8 cellular contexts compared by ENCODE assay signal in genomic region chr14:73827190-73827589, GRCh38. TPM values are rescaled to one million over a fixed set of nuclear protein-coding genes. Genes with fewer than 3 reads are reported as not detected.
DNase-seq lines count a peak whose midpoint lies in the region; ATAC-seq and TF ChIP-seq lines count a peak whose summit lies in the region.
"Not testable (repeated sequence)": the region's sequence is repeated elsewhere in the genome, so short reads cannot be mapped to it uniquely, and the experiment has no call there.

No MANE protein-coding gene starts in this region.

- not testable (repeated sequence) for H3K79me2 ChIP-seq in hepatocyte

- not testable (repeated sequence) for H3K4me3 ChIP-seq in A673 (ENCODE audit: low read depth, low read length, poor library complexity, severe bottlenecking); IMR-90 (ENCODE audit: insufficient read depth, low read depth, low read length); Panc1 (ENCODE audit: low read depth in 2 of 2, low read length in 2 of 2); endodermal cell (ENCODE audit: low read length); hepatocyte; psoas muscle

- H3K4me1 Mint-ChIP-seq in endodermal cell, result not testable (repeated sequence)

- not testable (repeated sequence) for H2BK5ac ChIP-seq in IMR-90 (ENCODE audit: low read depth, low read length, poor library complexity, severe bottlenecking)

- H3K79me1 ChIP-seq in IMR-90 (ENCODE audit: low read depth in 1 of 2, low read length in 2 of 2), result not testable (repeated sequence)

- H3K9me3 Mint-ChIP-seq in endodermal cell, result not testable (repeated sequence)

- H3K36me3 ChIP-seq in A673 (ENCODE audit: insufficient read depth, low read length, poor library complexity, severe bottlenecking); IMR-90 (ENCODE audit: control insufficient read depth, insufficient read depth, low read length); Panc1 (ENCODE audit: control insufficient read depth, insufficient read depth, low read length); endodermal cell (ENCODE audit: control insufficient read depth, insufficient read depth, low read length); hepatocyte (replicated peaks; ENCODE audit: insufficient read depth, low read depth); psoas muscle (ENCODE audit: insufficient read depth in 1 of 2, low read depth in 1 of 2): not testable (repeated sequence)

- not testable (repeated sequence) for H2AFZ ChIP-seq in IMR-90 (replicated peaks; ENCODE audit: low read length, poor library complexity); hepatocyte

- H4K91ac ChIP-seq in IMR-90 (ENCODE audit: insufficient read depth, low read depth, low read length), result not testable (repeated sequence)

- not testable (repeated sequence) for H3K27ac Mint-ChIP-seq in endodermal cell

- in situ Hi-C loops in IMR-90 (cut with MboI; ENCODE audit: low sequenced_read_pairs), result loop anchor here (5.0 kb wide), 1 partner anchor 75 kb away; no protein-coding TSS in a partner anchor
- in situ Hi-C loops in Panc1 (cut with HindIII; ENCODE audit: low pct_unique_long_range_greater_than_20kb, low sequenced_read_pairs), result not testable (repeated sequence)

- H3K9me2 ChIP-seq in hepatocyte (replicated peaks; ENCODE audit: insufficient read depth), result not testable (repeated sequence)

- H3K56ac ChIP-seq in IMR-90 (ENCODE audit: extremely low read depth, insufficient read depth, low read length), result not testable (repeated sequence)

- TF ChIP-seq POLR2A in IMR-90 (IDR thresholded peaks at IDR 0.05; ENCODE audit: low read depth, low read length), result not testable (repeated sequence)

- H2BK15ac ChIP-seq in IMR-90 (ENCODE audit: low read depth, low read length), result not testable (repeated sequence)

- H3K27me3 ChIP-seq in A673 (replicated peaks; ENCODE audit: insufficient read depth, low read depth, low read length, poor library complexity); IMR-90 (ENCODE audit: control insufficient read depth, insufficient read depth, low read length); Panc1 (ENCODE audit: control insufficient read depth, insufficient read depth, low read length); endodermal cell (ENCODE audit: control insufficient read depth, insufficient read depth, low read length, poor library complexity, severe bottlenecking); hepatocyte; psoas muscle (ENCODE audit: insufficient read depth in 3 of 3, low read length in 2 of 3): not testable (repeated sequence)

- not testable (repeated sequence) for H2AK5ac ChIP-seq in IMR-90 (ENCODE audit: low read depth, low read length)

- TF ChIP-seq CTCF in A673 (conservative IDR thresholded peaks at IDR 0.05; ENCODE audit: low read depth, low read length), result peak; percentile 43
- TF ChIP-seq CTCF in GM10266 (IDR thresholded peaks at IDR 0.05; ENCODE audit: control insufficient read depth, insufficient read depth, low read depth, missing control alignments), result peak; percentile 29
- peak; percentile 31 for TF ChIP-seq CTCF in IMR-90 (conservative IDR thresholded peaks at IDR 0.05; ENCODE audit: low read depth, low read length)
- TF ChIP-seq CTCF in Panc1 (IDR thresholded peaks at IDR 0.05), result peak; percentile 56
- peak; percentile 54 for TF ChIP-seq CTCF in endodermal cell (conservative IDR thresholded peaks at IDR 0.05)
- peak; percentile 25 for TF ChIP-seq CTCF in hepatocyte (IDR thresholded peaks at IDR 0.05; ENCODE audit: poor library complexity)
- peak; percentile 4 for TF ChIP-seq CTCF in psoas muscle (IDR thresholded peaks at IDR 0.05)

- not testable (repeated sequence) for H3K27me3 Mint-ChIP-seq in endodermal cell (ENCODE audit: insufficient read depth)

- not testable (repeated sequence) for H3K9me1 ChIP-seq in IMR-90 (ENCODE audit: insufficient read depth, low read length)

- DNase-seq in A673 (ENCODE audit: low spot score); GM10266 (ENCODE audit: extremely low spot score); IMR-90; Panc1 (ENCODE audit: low read depth, low spot score); endodermal cell; hepatocyte (ENCODE audit: low spot score); psoas muscle: not testable (repeated sequence)
- DNase-seq in activated effector memory CD4-positive, alpha-beta T cell treated with anti-CD3 and anti-CD28 coated beads, Interleukin-2, amount 50 U/mL, for 16 hours, result peak; percentile 27

- not testable (repeated sequence) for H2BK20ac ChIP-seq in IMR-90 (ENCODE audit: low read depth, low read length)

- intact Hi-C loops in A673 (cut with micrococcal nuclease; ENCODE audit: unreplicated experiment); psoas muscle (cut with DNase I): not testable (repeated sequence)
- intact Hi-C loops in IMR-90 (cut with micrococcal nuclease) (loop anchor here (5.0 kb wide), 1 partner anchor 75 kb away; no protein-coding TSS in a partner anchor), Panc1 (cut with micrococcal nuclease; ENCODE audit: unreplicated experiment) (loop anchor here (10.0 kb wide), 1 partner anchor 62 kb away; a partner anchor contains a TSS)

- ATAC-seq in IMR-90 (ENCODE audit: low read depth); Panc1; psoas muscle: not testable (repeated sequence)

- H4K8ac ChIP-seq in IMR-90 (ENCODE audit: low read depth in 2 of 2, low read length in 2 of 2), result not testable (repeated sequence)

- H3K14ac ChIP-seq in IMR-90 (replicated peaks; ENCODE audit: low read depth, low read length), result not testable (repeated sequence)

- not testable (repeated sequence) for H3K9ac ChIP-seq in IMR-90 (ENCODE audit: low read depth, low read length); endodermal cell (ENCODE audit: extremely low read depth, low read length, poor library complexity, severe bottlenecking)

- CTCF ChIA-PET in A673 (lab: Charles Lee), result not testable (repeated sequence)
- CTCF ChIA-PET in IMR-90 (lab: Yijun Ruan, JAX), result interaction anchor here (0.9 to 1.1 kb wide), 3 partner anchors 38 to 212 kb away, joined by 3 read pairs; no protein-coding TSS in a partner anchor
- CTCF ChIA-PET in Panc1 (lab: Charles Lee), result interaction anchor here (0.5 to 1.6 kb wide), 6 partner anchors 22 to 123 kb away, joined by 3 to 5 read pairs (median 4); partner anchors contain the start of genes COQ6 and FAM161B

- not testable (repeated sequence) for H2BK120ac ChIP-seq in IMR-90 (ENCODE audit: low read depth, low read length)

- not testable (repeated sequence) for H3K4ac ChIP-seq in IMR-90 (ENCODE audit: low read depth, low read length)

- H2AK9ac ChIP-seq in IMR-90 (replicated peaks; ENCODE audit: low read depth, low read length, poor library complexity), result not testable (repeated sequence)

- BruUV-seq in A673 (replicated peaks; lab: Mats Ljungman, UMichigan); IMR-90 (replicated peaks; lab: Mats Ljungman, UMichigan); Panc1 (replicated peaks; lab: Mats Ljungman, UMichigan): not testable (repeated sequence)

- H3K23ac ChIP-seq in IMR-90 (ENCODE audit: low read depth, low read length), result not testable (repeated sequence)

- not testable (repeated sequence) for H3K18ac ChIP-seq in IMR-90 (ENCODE audit: low read depth, low read length)

- not testable (repeated sequence) for H3K9me3 ChIP-seq in A673 (ENCODE audit: low read depth, low read length, poor library complexity, severe bottlenecking); IMR-90 (ENCODE audit: control insufficient read depth, insufficient read depth, low read length); Panc1 (ENCODE audit: control insufficient read depth, insufficient read depth, low read depth, low read length); endodermal cell (ENCODE audit: control insufficient read depth, low read length); hepatocyte (ENCODE audit: low read depth); psoas muscle

- dilution Hi-C loops in IMR-90 (cut with HindIII; ENCODE audit: low sequenced_read_pairs, unreplicated experiment), result not testable (repeated sequence)

- POLR2A ChIA-PET in A673 (lab: Charles Lee; ENCODE audit: low non-redundant PET) (interaction anchor here (0.6 kb wide), 2 partner anchors 25 to 183 kb away, joined by 4 to 5 read pairs; partner anchors contain the start of genes DNAL1 and PTGR2), Panc1 (lab: Charles Lee) (interaction anchor here (1.1 kb wide), 1 partner anchor 9 kb away, joined by 15 read pairs; no protein-coding TSS in a partner anchor)
- POLR2A ChIA-PET in IMR-90 (lab: Charles Lee; ENCODE audit: unreplicated experiment), result not testable (repeated sequence)

- not testable (repeated sequence) for H3K4me1 ChIP-seq in A673 (ENCODE audit: insufficient read depth, low read length, poor library complexity, severe bottlenecking); IMR-90 (ENCODE audit: control insufficient read depth, insufficient read depth, low read length); endodermal cell (ENCODE audit: control insufficient read depth, insufficient read depth, low read length); hepatocyte (ENCODE audit: insufficient read depth)
- H3K4me1 ChIP-seq in Panc1 (ENCODE audit: control insufficient read depth, insufficient read depth, low read length) (peaks cover 29% of the 10 kb centered on the region), psoas muscle (peaks cover 12% of the 10 kb centered on the region)

- WGBS in IMR-90 (ENCODE audit: extremely low coverage in 2 of 2, insufficient read length in 1 of 2), 2 experiments, result 87% methylated on average over 5 of the region's 7 CpGs; no CpG with 5 or more reads in 1 of the 2 experiments
- 89 to 94% methylated on average over 6 to 7 of the region's 7 CpGs for WGBS in endodermal cell (ENCODE audit: insufficient coverage in 1 of 2, insufficient read length in 1 of 2), 2 experiments
- WGBS in hepatocyte (ENCODE audit: low lambda C conversion rate, missing lambda C conversion rate), result 90% methylated on average over 7 of the region's 7 CpGs
- 86 to 94% (median 94%) methylated on average over 7 of the region's 7 CpGs for WGBS in psoas muscle, 3 donors

- not testable (repeated sequence) for H3K27ac ChIP-seq in A673 (ENCODE audit: low read depth, low read length, poor library complexity, severe bottlenecking); IMR-90 (ENCODE audit: insufficient read depth, low read length); endodermal cell (ENCODE audit: low read depth, low read length); hepatocyte; psoas muscle
- H3K27ac ChIP-seq in Panc1 (ENCODE audit: low read length), result peak overlapping the region; percentile 32; the same call in 1 of the 2 replicates

- not testable (repeated sequence) for H4K5ac ChIP-seq in IMR-90 (ENCODE audit: low read depth, low read length)

- H3K36me3 Mint-ChIP-seq in endodermal cell (ENCODE audit: low read depth), result not testable (repeated sequence)

- not testable (repeated sequence) for H3K4me2 ChIP-seq in IMR-90 (ENCODE audit: low read depth, low read length); hepatocyte

- not testable (repeated sequence) for TF ChIP-seq RAD21 in IMR-90 (IDR thresholded peaks at IDR 0.05; ENCODE audit: low read length)

- H4K20me1 ChIP-seq in IMR-90 (ENCODE audit: insufficient read depth, low read length); hepatocyte (ENCODE audit: insufficient read depth, poor library complexity, severe bottlenecking): not testable (repeated sequence)

- not testable (repeated sequence) for H3K4me3 Mint-ChIP-seq in endodermal cell

RNA-seq across cellular contexts. Expression of gene PTGR2, which starts 24.4 kb away (rescaled TPM):
- total RNA-seq in A673 (2021) (16.0 and 17.3 TPM in 2 replicates), IMR-90 (2012; rRNA removed) (1.3 and 2.8 TPM in 2 replicates), Panc1 (2021; ENCODE audit: unreplicated experiment) (17.1 TPM), endodermal cell (10 to 100 TPM in 1 of 2 donors, 1 to 10 TPM in 1; 7.7 to 21.5 TPM), hepatocyte (8.3 and 11.7 TPM in 2 replicates), psoas muscle (10 to 100 TPM; 12.3 to 23.8 (median 20.4) TPM)
- polyA plus RNA-seq in IMR-90 (2012; rRNA removed) (2.0 and 3.2 TPM in 2 replicates), hepatocyte (7.1 and 7.4 TPM in 2 replicates), psoas muscle (10 to 100 TPM in 2 of 3 donors, 1 to 10 TPM in 1; 7.9 to 11.5 (median 11.2) TPM)
- 0.48 and 0.99 TPM in 2 replicates for polyA plus RNA-seq in IMR-90 (2012; cell fraction: cytosol; rRNA removed)
- 1.1 and 6.0 TPM in 2 replicates for polyA plus RNA-seq in IMR-90 (2012; cell fraction: nucleus; rRNA removed; ENCODE audit: low replicate concordance)
- polyA plus RNA-seq in Panc1 (2012; ENCODE audit: insufficient read length), result 8.1 TPM
- polyA plus RNA-seq in endodermal cell (2013, experiment 1 of 2), result 21.0 TPM
- polyA plus RNA-seq in endodermal cell (2013, experiment 2 of 2), result 20.6 TPM

RNA-seq across cellular contexts. Expression of gene ZNF410, which starts 59.5 kb away (rescaled TPM):
- total RNA-seq in A673 (2021) (60.4 and 69.4 TPM in 2 replicates), IMR-90 (2012; rRNA removed) (73.9 and 89.1 TPM in 2 replicates), Panc1 (2021; ENCODE audit: unreplicated experiment) (31.2 TPM), endodermal cell (10 to 100 TPM; 34.2 to 40.7 TPM), hepatocyte (61.7 and 70.4 TPM in 2 replicates), psoas muscle (10 to 100 TPM; 13.1 to 22.7 (median 21.1) TPM)
- polyA plus RNA-seq in IMR-90 (2012; rRNA removed) (22.3 and 27.9 TPM in 2 replicates), hepatocyte (32.9 and 42.1 TPM in 2 replicates), psoas muscle (10 to 100 TPM; 16.0 to 40.6 (median 26.9) TPM)
- 8.7 and 13.6 TPM in 2 replicates for polyA plus RNA-seq in IMR-90 (2012; cell fraction: cytosol; rRNA removed)
- polyA plus RNA-seq in IMR-90 (2012; cell fraction: nucleus; rRNA removed; ENCODE audit: low replicate concordance), result 10.1 and 55.1 TPM in 2 replicates
- polyA plus RNA-seq in Panc1 (2012; ENCODE audit: insufficient read length), result 22.2 TPM
- polyA plus RNA-seq in endodermal cell (2013, experiment 1 of 2), result 46.5 TPM
- 42.6 TPM for polyA plus RNA-seq in endodermal cell (2013, experiment 2 of 2)

Comparison
In these comparisons a context has a peak if more than half of its experiments do, and no peak if none do; other contexts are left out.
1. CTCF ChIP-seq: peak in every context shown above with its lines; median percentile 56 in Panc1; 54 in endodermal cell; 43 in A673; 31 in IMR-90; 29 in GM10266; 25 in hepatocyte; 4 in psoas muscle.